Comparison of ENCODE assay signal across 23 cellular contexts in genomic region chr16:11417487-11417886, GRCh38.
"Had no signal": no experiment of that assay in that cellular context is flagged by ENCODE, and none has a peak within 500 bp of the region (broad histone marks: within the 10 kb centered on the region; RNA-seq: fewer than 3 reads in every experiment).

No MANE protein-coding gene starts in this region.

- H3K4me1 ChIP-seq: breast epithelium, SJCRH30 had no signal

- H3K36me3 ChIP-seq: breast epithelium, SJCRH30 had no signal

- H3K27me3 ChIP-seq: breast epithelium, SJCRH30 had no signal

- H3K4me3 ChIP-seq: breast epithelium, SJCRH30 had no signal

- DNase-seq: activated B cell treated with CpG ODN at 0.5 μM for 24 hours; activated CD4-positive, alpha-beta T cell treated with anti-CD3 and anti-CD28 coated beads for 1 hour; activated CD4-positive, alpha-beta T cell treated with anti-CD3 and anti-CD28 coated beads, Interleukin-2, amount 10 ng/mL, durations not matched to agents 24 days and 14 days; activated CD4-positive, alpha-beta T cell treated with anti-CD3 and anti-CD28 coated beads, Interleukin-2, amount 50 U/mL, for 48 hours; activated CD8-positive, alpha-beta memory T cell treated with anti-CD3 and anti-CD28 coated beads, Interleukin-2, amount 10 ng/mL, durations not matched to agents 7 days and 5 days; activated effector memory CD4-positive, alpha-beta T cell treated with Interleukin-2 at 50 U/mL for 16 hours; activated naive CD4-positive, alpha-beta T cell; activated T-cell treated with anti-CD3 and anti-CD28 coated beads, Interleukin-2, amount 50 U/mL, for 24 hours; Kasumi-1; KBM-7; NCI-H1105 treated with DMSO at 0.1 percent for 48 hours; NCI-H1930; NCI-H2171; NCI-H2227 treated with DMSO at 0.1 percent for 48 hours; NCI-H446 treated with DMSO at 0.1 percent for 48 hours; NCI-H526; NCI-H82; SJCRH30; SW 1271; T-helper 17 cell; T-helper 9 cell had no signal

- ATAC-seq: activated CD8-positive, alpha-beta memory T cell treated with anti-CD3 and anti-CD28 coated beads, Interleukin-2, amount 10 ng/mL, durations not matched to agents 7 days and 5 days; SK-N-SH treated with all-trans-retinoic acid at 6 μM for 48 hours; T-helper 17 cell had no signal

- H3K9me3 ChIP-seq: breast epithelium, SJCRH30 had no signal

- H3K27ac ChIP-seq: breast epithelium, SJCRH30 had no signal
